15 cellular contexts compared by ENCODE assay signal in genomic region chr15:84775867-84776449, GRCh38.
"Had no signal": no experiment of that assay in that cellular context is flagged by ENCODE, and none has a peak within 500 bp of the region (broad histone marks: within the 10 kb centered on the region; RNA-seq: fewer than 3 reads in every experiment).

No MANE protein-coding gene starts in this region.

- H3K4me1 ChIP-seq: thyroid gland, uterus had no signal

- ATAC-seq: activated naive CD4-positive, alpha-beta T cell treated with anti-CD3 and anti-CD28 coated beads, Interleukin-2, amount 50 U/mL, for 72 hours; lower lobe of right lung had no signal

- H3K36me3 ChIP-seq: thyroid gland, uterus had no signal

- H3K4me3 Mint-ChIP-seq: activated CD4-positive, alpha-beta T cell treated with anti-CD3 and anti-CD28 coated beads, Interleukin-2, amount 10 ng/mL, durations not matched to agents 24 days and 14 days; brain; nephron had no signal

- H3K4me3 ChIP-seq: lower lobe of right lung, thyroid gland, uterus had no signal

- DNase-seq: activated CD4-positive, alpha-beta T cell treated with anti-CD3 and anti-CD28 coated beads, Interleukin-2, amount 10 ng/mL, durations not matched to agents 24 days and 14 days; activated T-cell treated with anti-CD3 and anti-CD28 coated beads for 4 hours; amniotic stem cell; cerebellar nuclear complex; hypothalamus; lower lobe of right lung; stimulated activated CD4-positive, alpha-beta T cell treated with anti-CD3 and anti-CD28 coated beads, Interleukin-15, amount 100 ng/mL, for 24 hours; stimulated activated CD4-positive, alpha-beta T cell treated with anti-CD3 and anti-CD28 coated beads, Interleukin-4, amount 100 ng/mL, for 24 hours; T1000; thyroid gland; uterus had no signal

- H3K27me3 Mint-ChIP-seq: activated CD4-positive, alpha-beta T cell treated with anti-CD3 and anti-CD28 coated beads, Interleukin-2, amount 10 ng/mL, durations not matched to agents 24 days and 14 days; brain had no signal

- H3K27me3 ChIP-seq: thyroid gland, uterus had no signal

- H3K9me3 ChIP-seq: lower lobe of right lung, thyroid gland, uterus had no signal

- H3K27ac ChIP-seq: lower lobe of right lung, thyroid gland, uterus, VCaP had no signal

- H3K27ac Mint-ChIP-seq: activated CD4-positive, alpha-beta T cell treated with anti-CD3 and anti-CD28 coated beads, Interleukin-2, amount 10 ng/mL, durations not matched to agents 24 days and 14 days; brain; nephron had no signal

- H3K9me3 Mint-ChIP-seq: activated CD4-positive, alpha-beta T cell treated with anti-CD3 and anti-CD28 coated beads, Interleukin-2, amount 10 ng/mL, durations not matched to agents 24 days and 14 days; activated naive CD4-positive, alpha-beta T cell treated with anti-CD3 and anti-CD28 coated beads, Interleukin-2, amount 50 U/mL, for 72 hours; brain; nephron had no signal
